7 cellular contexts compared by ENCODE assay signal in the genomic region with DNA sequence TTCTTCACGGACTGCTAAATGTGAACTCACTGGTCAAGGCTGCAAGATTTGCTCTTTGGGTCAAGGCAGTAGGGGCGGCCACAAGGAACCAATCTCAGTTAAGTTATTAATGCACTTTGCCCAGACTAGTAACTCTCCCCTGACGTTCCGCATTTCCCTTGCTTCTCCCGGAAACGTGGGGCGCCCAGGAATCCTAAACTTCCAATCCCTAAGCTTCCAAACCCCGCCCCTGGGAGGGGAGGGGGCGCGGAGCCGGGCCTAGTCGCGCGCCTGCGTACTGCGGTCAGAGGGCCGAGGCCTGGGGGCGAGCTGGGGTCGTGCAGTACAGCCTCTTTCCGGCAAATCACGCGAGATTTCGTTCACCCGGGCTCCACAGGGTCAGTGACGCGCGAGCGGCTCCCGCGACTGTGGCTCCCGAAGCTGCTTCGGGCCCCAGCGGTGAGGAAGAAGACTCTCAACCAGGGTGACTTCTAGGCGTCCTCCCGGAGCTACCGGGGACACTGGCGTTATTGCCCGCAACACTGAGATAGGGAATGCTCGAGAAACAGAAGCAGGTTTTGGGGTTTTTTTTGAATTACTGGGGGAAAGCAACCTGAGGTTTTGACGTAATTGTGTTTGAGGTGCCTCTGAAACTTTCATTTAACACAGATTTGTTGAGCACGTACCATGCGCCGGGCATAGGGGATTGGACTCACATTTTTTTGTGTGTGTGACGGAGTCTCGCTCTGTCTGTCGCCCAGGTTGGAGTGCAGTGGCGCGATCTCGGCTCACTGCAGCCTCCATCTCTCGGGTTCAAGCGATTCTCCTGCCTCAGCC. TPM values are rescaled to one million over a fixed set of nuclear protein-coding genes. Genes with fewer than 3 reads are reported as not detected.
DNase-seq lines count a peak whose midpoint lies in the region; ATAC-seq, FAIRE-seq and TF ChIP-seq lines count a peak whose summit lies in the region.

A gene (plus strand): TSS at position 265 of the 816 bp plus-strand sequence. CDS start 7,032 bp downstream, outside the sequence.

- peak within 1 kb of the TSS; percentile 8 to 45 for H3K4me3 ChIP-seq in body of pancreas

- WGBS in body of pancreas, 2 donors = 0% methylated on average over 36 to 51 of the region's 51 CpGs

- H3K27me3 ChIP-seq in body of pancreas = no peaks in the 10 kb centered on the region

- no peaks in the 10 kb centered on the region for H3K9me3 ChIP-seq in body of pancreas

- TF ChIP-seq CTCF in body of pancreas (IDR thresholded peaks at IDR 0.05) = peak in 3 of 7 experiments; percentile 35 to 53 (median 44)

- peaks cover 16% of the 10 kb centered on the region for H3K4me1 ChIP-seq in body of pancreas

- ATAC-seq in HG03060 (IDR thresholded peaks at IDR 0.05; ENCODE audit: low read depth, unreplicated experiment) = peak; percentile 43
- peak; percentile 95 for ATAC-seq in body of pancreas
- peak; percentile 99 for ATAC-seq in sciatic nerve

- H3K36me3 ChIP-seq in body of pancreas (replicated peaks in 1 of 2; ENCODE audit: insufficient read depth in 1 of 2, low read depth in 2 of 2) = no peaks in the 10 kb centered on the region

- TF ChIP-seq POLR2A in body of pancreas (IDR thresholded peaks at IDR 0.05) = peak; percentile 71 to 92 (median 90)

- FAIRE-seq in GM18507 (lab: Jason Lieb, UNC) = peak; percentile 92
- peak; percentile 76 for FAIRE-seq in TTC549 (lab: Jason Lieb, UNC)

- intact Hi-C loops in body of pancreas (cut with DNase I) (no loop called here), sciatic nerve (cut with DNase I) (no loop called here)

- H3K27ac ChIP-seq in body of pancreas = peak within 1 kb of the TSS; percentile 83 to 94 (median 84)

- DNase-seq in GM18507 (ENCODE audit: extremely low spot score, insufficient read length, low read depth) = peak; percentile 94
- peak; percentile 97 for DNase-seq in NCI-H2107 (lab: John Stamatoyannopoulos, UW)
- peak; percentile 95 to 98 (median 96) for DNase-seq in body of pancreas
- peak; percentile 75 for DNase-seq in iPS DF 19.7 (ENCODE audit: low read depth, low spot score)
- DNase-seq in sciatic nerve (ENCODE audit: low spot score) = peak; percentile 98

RNA-seq across cellular contexts. Expression of the gene that starts here (rescaled TPM):
- total RNA-seq in body of pancreas (1 to 10 TPM in 1 of 2 donors, under 1 TPM in 1; 0.99 to 8.6 TPM), sciatic nerve (17.1 TPM)

Comparison
In these comparisons a context has a peak if more than half of its experiments do, and no peak if none do; other contexts are left out.
1. Peak in every context shown above with its lines: DNase-seq, ATAC-seq, H3K4me3 ChIP-seq and H3K27ac ChIP-seq.
2. ATAC-seq: peak in every context shown above with its lines; median percentile 99 in sciatic nerve; 95 in body of pancreas; 43 in HG03060.